In genomic region chr4:93855926-93856325, GRCh38 we compare ENCODE assay signal across 1 cellular context.
TF ChIP-seq lines count a peak whose summit lies in the region.

No MANE protein-coding gene starts in this region.

TF ChIP-seq in GM12878, 131 proteins besides CTCF, POLR2A, EP300 and RAD21 (continued from another document):
- TF ChIP-seq E4F1 (IDR thresholded peaks at IDR 0.05; ENCODE audit: borderline replicate concordance, partially characterized antibody), result no peak
TF ChIP-seq in GM12878: peak in this region for 1.
